In the genomic region with DNA sequence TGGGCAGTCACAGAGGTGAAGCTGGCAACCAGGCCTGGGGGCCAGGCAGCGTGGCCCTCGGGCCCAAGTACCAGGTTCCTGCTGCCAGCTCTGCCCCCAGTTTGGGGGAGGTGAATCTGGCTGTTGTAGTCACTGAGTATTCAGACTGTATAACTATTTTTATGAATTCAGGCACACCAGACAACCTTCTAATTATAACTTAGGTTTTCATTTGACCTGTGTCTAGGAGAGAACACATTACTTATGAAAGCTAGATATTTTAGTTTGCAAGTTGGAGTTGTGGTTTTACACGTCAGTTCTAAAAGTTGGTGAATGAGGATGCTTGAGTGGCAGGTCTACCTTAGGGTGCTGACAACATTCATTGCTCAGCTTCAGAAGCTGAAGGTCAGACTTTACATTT, we compare ENCODE assay signal across 11 cellular contexts.
DNase-seq lines count a peak whose midpoint lies in the region; ATAC-seq, FAIRE-seq and TF ChIP-seq lines count a peak whose summit lies in the region.
"Had no signal": no experiment of that assay in that cellular context is flagged by ENCODE, and none has a peak within 500 bp of the region (broad histone marks: within the 10 kb centered on the region; RNA-seq: fewer than 3 reads in every experiment).

No MANE protein-coding gene starts in this region.

- no peak for ATAC-seq in left cardiac atrium
- peak; percentile 54 for ATAC-seq in HG02571 (IDR thresholded peaks at IDR 0.05; ENCODE audit: unreplicated experiment)
- peak; percentile 52 for ATAC-seq in HG03460 (IDR thresholded peaks at IDR 0.05; ENCODE audit: unreplicated experiment)
- peak; percentile 35 for ATAC-seq in thoracic aorta (ENCODE audit: insufficient number of reproducible peaks, low FRiP score, low read depth)

- H3K9me3 ChIP-seq in left ventricle myocardium inferior (replicated peaks) (peaks cover 6% of the 10 kb centered on the region), thoracic aorta (no peaks in the 10 kb centered on the region), kidney (ENCODE audit: control insufficient read depth in 1 of 2, low read length in 2 of 2) (no peaks in the 10 kb centered on the region)
- H3K9me3 ChIP-seq: SJSA1 had no signal

- no peaks in the 10 kb centered on the region for H3K36me3 ChIP-seq in left ventricle myocardium inferior
- no peaks in the 10 kb centered on the region for H3K36me3 ChIP-seq in thoracic aorta
- H3K36me3 ChIP-seq in kidney (ENCODE audit: control insufficient read depth in 1 of 2, insufficient read depth in 2 of 2, low read length in 2 of 2): no peaks in the 10 kb centered on the region

- intact Hi-C loops in left ventricle myocardium inferior (cut with micrococcal nuclease) (no loop called here), left cardiac atrium (cut with DNase I) (loop anchor here in 1 of 2 donors (5.0 kb wide), 1 partner anchor 36 kb away; no protein-coding TSS in a partner anchor), kidney (cut with DNase I) (no loop called here)

- peak overlapping the region; percentile 57 for H3K27ac ChIP-seq in left ventricle myocardium inferior (replicated peaks)
- peak overlapping the region in 1 of 2 donors; percentile 62 for H3K27ac ChIP-seq in thoracic aorta
- H3K27ac ChIP-seq in kidney (ENCODE audit: low read depth in 2 of 2, low read length in 2 of 2): no peak overlapping the region
- H3K27ac ChIP-seq: SJSA1 had no signal

- no peak for FAIRE-seq in kidney (lab: Jason Lieb, UNC)

- H3K27me3 ChIP-seq in left ventricle myocardium inferior (ENCODE audit: low read depth) (no peaks in the 10 kb centered on the region), thoracic aorta (replicated peaks; ENCODE audit: insufficient read depth) (no peaks in the 10 kb centered on the region)
- H3K27me3 ChIP-seq: SJSA1 had no signal

- no peak overlapping the region for H3K4me3 ChIP-seq in left ventricle myocardium inferior
- H3K4me3 ChIP-seq in thoracic aorta: no peak overlapping the region
- no peak overlapping the region for H3K4me3 ChIP-seq in kidney (ENCODE audit: low read length in 2 of 2)
- H3K4me3 ChIP-seq: SJSA1 had no signal

- no peak for TF ChIP-seq CTCF in left ventricle myocardium inferior (IDR thresholded peaks at IDR 0.05; ENCODE audit: borderline replicate concordance)
- TF ChIP-seq CTCF in thoracic aorta (IDR thresholded peaks at IDR 0.05): no peak
- no peak for TF ChIP-seq CTCF in kidney (IDR thresholded peaks at IDR 0.05; ENCODE audit: borderline replicate concordance, extremely low read depth, insufficient read depth)

- H3K9ac ChIP-seq in kidney (ENCODE audit: low read length in 2 of 2): no peak overlapping the region

- H3K4me1 ChIP-seq in left ventricle myocardium inferior (peaks cover 64% of the 10 kb centered on the region), thoracic aorta (ENCODE audit: control insufficient read depth in 1 of 2, low read depth in 2 of 2) (peaks cover 12 to 27% of the 10 kb centered on the region in 2 donors), kidney (ENCODE audit: control insufficient read depth in 1 of 2, insufficient read depth in 1 of 2, low read depth in 1 of 2, low read length in 2 of 2) (no peaks in the 10 kb centered on the region)

- DNase-seq in left ventricle myocardium inferior: no peak
- DNase-seq in left cardiac atrium: no peak
- no peak for DNase-seq in thoracic aorta (ENCODE audit: low spot score)
- DNase-seq in GF-D8 (lab: John Stamatoyannopoulos, UW): no peak
- no peak for DNase-seq in HPDE6-E6E7 (ENCODE audit: extremely low spot score)
- no peak for DNase-seq in kidney
- DNase-seq: activated CD4-positive, alpha-beta T cell treated with anti-CD3 and anti-CD28 coated beads, Interleukin-2, amount 50 U/mL, for 48 hours; NCI-H2029 treated with DMSO at 0.1 percent for 48 hours had no signal

Comparison
In these comparisons a context has a peak if more than half of its experiments do, and no peak if none do; other contexts are left out.
1. ATAC-seq: peak in HG02571 (single experiment), HG03460 (single experiment) and thoracic aorta (single experiment); none in left cardiac atrium (0 of 2).